ENCODE assay signal across 6 cellular contexts in the genomic region with DNA sequence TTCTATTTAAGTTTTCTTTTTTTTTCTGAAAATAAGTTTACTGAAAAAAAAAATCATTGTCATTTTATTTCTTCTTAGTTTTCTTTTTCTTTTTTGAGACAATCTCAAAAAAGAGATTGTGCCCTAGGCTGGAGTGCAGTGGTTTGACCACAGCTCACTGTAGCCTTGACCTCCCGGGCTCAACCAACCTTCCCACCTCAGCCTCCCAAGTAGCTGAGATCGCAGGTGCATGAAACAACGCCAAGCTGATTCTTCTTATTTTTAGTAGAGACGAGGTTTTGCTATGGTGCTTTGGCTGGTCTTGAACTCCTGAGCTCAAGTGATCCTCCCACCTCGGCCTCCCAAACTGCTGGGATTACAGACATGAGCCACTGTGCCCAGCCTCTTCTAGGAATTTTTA.
"Had no signal": no experiment of that assay in that cellular context is flagged by ENCODE, and none has a peak within 500 bp of the region (broad histone marks: within the 10 kb centered on the region; RNA-seq: fewer than 3 reads in every experiment).

No MANE protein-coding gene starts in this region.

- DNase-seq: IMR-90, KBM-7, KG1 had no signal

- ATAC-seq: HepG2, K562 had no signal

- H3K4me3 ChIP-seq: K562 had no signal

- H3K27ac ChIP-seq: HL-60 had no signal
